1 cellular context compared by ENCODE assay signal in the genomic region with DNA sequence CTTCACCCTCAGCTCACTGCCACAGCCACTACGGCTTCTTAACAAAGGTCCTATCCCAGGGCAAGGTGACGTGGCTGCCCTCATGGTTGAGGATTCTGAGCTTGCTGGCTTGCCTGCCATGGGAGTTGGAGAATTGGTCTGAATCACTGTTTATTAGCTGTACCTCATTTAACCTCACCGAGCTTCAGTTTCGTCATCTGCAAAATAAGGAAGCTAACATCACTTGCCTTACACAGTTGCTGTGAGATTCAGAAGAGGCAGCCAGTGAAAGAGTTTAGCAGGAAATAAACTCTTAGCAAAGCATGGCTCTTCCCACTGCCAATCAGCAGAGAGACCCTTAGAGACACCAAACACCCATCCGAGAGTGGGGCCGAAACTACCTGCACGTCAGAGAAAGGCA.
TF ChIP-seq lines count a peak whose summit lies in the region.

No MANE protein-coding gene starts in this region.

TF ChIP-seq in GM12878, 131 proteins besides CTCF, POLR2A, EP300 and RAD21 (continued from another document):
- TF ChIP-seq, protein P1, sequence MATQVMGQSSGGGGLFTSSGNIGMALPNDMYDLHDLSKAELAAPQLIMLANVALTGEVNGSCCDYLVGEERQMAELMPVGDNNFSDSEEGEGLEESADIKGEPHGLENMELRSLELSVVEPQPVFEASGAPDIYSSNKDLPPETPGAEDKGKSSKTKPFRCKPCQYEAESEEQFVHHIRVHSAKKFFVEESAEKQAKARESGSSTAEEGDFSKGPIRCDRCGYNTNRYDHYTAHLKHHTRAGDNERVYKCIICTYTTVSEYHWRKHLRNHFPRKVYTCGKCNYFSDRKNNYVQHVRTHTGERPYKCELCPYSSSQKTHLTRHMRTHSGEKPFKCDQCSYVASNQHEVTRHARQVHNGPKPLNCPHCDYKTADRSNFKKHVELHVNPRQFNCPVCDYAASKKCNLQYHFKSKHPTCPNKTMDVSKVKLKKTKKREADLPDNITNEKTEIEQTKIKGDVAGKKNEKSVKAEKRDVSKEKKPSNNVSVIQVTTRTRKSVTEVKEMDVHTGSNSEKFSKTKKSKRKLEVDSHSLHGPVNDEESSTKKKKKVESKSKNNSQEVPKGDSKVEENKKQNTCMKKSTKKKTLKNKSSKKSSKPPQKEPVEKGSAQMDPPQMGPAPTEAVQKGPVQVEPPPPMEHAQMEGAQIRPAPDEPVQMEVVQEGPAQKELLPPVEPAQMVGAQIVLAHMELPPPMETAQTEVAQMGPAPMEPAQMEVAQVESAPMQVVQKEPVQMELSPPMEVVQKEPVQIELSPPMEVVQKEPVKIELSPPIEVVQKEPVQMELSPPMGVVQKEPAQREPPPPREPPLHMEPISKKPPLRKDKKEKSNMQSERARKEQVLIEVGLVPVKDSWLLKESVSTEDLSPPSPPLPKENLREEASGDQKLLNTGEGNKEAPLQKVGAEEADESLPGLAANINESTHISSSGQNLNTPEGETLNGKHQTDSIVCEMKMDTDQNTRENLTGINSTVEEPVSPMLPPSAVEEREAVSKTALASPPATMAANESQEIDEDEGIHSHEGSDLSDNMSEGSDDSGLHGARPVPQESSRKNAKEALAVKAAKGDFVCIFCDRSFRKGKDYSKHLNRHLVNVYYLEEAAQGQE (IDR thresholded peaks at IDR 0.05; ENCODE audit: low read depth, low read length) = no peak
- TF ChIP-seq, protein P2, sequence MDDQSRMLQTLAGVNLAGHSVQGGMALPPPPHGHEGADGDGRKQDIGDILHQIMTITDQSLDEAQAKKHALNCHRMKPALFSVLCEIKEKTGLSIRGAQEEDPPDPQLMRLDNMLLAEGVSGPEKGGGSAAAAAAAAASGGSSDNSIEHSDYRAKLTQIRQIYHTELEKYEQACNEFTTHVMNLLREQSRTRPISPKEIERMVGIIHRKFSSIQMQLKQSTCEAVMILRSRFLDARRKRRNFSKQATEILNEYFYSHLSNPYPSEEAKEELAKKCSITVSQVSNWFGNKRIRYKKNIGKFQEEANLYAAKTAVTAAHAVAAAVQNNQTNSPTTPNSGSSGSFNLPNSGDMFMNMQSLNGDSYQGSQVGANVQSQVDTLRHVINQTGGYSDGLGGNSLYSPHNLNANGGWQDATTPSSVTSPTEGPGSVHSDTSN (IDR thresholded peaks at IDR 0.05; ENCODE audit: insufficient replicate concordance, low read depth, low read length) = peak; percentile 50
- TF ChIP-seq ATF7 (IDR thresholded peaks at IDR 0.05; ENCODE audit: low read depth) (peak; percentile 76), MEF2A (IDR thresholded peaks at IDR 0.05; ENCODE audit: insufficient read depth, low read depth, low read length) (0 out of 2 replicates have a peak, but pooled peaks have one; percentile 51)
